ENCODE assay signal across 2 cellular contexts in the genomic region with DNA sequence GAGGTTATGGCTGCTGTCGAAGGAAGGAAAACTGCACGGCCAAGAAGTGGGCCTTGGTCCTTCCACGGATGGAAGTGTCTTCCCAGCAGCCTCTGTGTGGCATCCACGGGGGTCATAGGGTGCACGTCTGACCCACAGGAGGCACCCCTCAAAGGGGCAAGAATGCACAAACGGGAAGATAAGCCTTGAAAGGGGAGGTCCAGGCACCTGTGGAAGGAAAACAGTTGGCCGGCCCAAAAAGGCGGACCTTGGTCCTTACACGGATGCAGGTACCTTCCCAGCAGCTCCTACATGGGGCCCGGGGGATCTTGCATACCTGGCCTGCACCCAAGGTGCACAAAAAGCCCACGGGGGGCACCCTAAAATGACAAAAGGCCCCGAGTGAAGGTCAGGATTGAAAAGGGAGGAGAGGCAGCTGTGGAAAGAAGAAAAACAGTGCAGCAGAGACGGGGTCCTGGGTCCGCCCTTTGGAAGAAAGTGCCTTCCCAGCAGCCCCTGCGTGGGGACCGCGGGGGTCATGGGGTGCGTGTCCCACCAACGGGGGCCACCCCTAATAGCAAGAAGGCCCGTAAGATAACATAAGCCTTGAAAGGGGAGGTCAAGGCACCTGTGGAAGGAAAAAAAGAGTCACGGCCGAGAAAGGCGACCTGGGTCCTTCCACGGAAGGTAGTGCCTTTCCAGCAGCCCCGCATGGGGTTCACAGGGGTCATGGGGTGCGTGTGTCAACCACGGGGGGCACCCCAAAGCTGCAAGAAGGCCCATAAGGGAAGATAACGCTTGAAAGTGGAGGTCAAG.
TF ChIP-seq lines count a peak whose summit lies in the region.

No MANE protein-coding gene starts in this region.

TF ChIP-seq in SK-N-SH, 30 proteins besides CTCF, POLR2A, EP300 and RAD21 (continued from another document):
- TF ChIP-seq REST (IDR thresholded peaks at IDR 0.05; ENCODE audit: low read depth, low read length), result no peak
- no peak for TF ChIP-seq EZH2phosphoT487 (IDR thresholded peaks at IDR 0.05; ENCODE audit: borderline replicate concordance, low read depth)
- TF ChIP-seq USF2 (IDR thresholded peaks at IDR 0.05; ENCODE audit: borderline replicate concordance, low read depth, low read length), result no peak
- TF ChIP-seq GATA2 (CRISPR knock-in tag; IDR thresholded peaks at IDR 0.05), result no peak
- no peak for TF ChIP-seq CHD2 (IDR thresholded peaks at IDR 0.05; ENCODE audit: low read length, partially characterized antibody)
- no peak for TF ChIP-seq ZBTB33 (IDR thresholded peaks at IDR 0.05; ENCODE audit: borderline replicate concordance, low read depth)
- TF ChIP-seq GABPA (IDR thresholded peaks at IDR 0.05; ENCODE audit: low read depth), result no peak
- TF ChIP-seq ELF1 (IDR thresholded peaks at IDR 0.05), result no peak
- no peak for TF ChIP-seq TEAD4 (IDR thresholded peaks at IDR 0.05; ENCODE audit: borderline replicate concordance, insufficient read depth)
- no peak for TF ChIP-seq USF1 (IDR thresholded peaks at IDR 0.05; ENCODE audit: borderline replicate concordance, low read depth)

TF ChIP-seq in HepG2, 621 proteins besides CTCF, POLR2A, EP300 and RAD21 (continued from another document):
- TF ChIP-seq, protein P1, sequence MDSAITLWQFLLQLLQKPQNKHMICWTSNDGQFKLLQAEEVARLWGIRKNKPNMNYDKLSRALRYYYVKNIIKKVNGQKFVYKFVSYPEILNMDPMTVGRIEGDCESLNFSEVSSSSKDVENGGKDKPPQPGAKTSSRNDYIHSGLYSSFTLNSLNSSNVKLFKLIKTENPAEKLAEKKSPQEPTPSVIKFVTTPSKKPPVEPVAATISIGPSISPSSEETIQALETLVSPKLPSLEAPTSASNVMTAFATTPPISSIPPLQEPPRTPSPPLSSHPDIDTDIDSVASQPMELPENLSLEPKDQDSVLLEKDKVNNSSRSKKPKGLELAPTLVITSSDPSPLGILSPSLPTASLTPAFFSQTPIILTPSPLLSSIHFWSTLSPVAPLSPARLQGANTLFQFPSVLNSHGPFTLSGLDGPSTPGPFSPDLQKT (CRISPR knock-in tag; IDR thresholded peaks at IDR 0.05; ENCODE audit: borderline replicate concordance), result no peak
- no peak for TF ChIP-seq TFE3 (CRISPR knock-in tag; IDR thresholded peaks at IDR 0.05)
- TF ChIP-seq ZNF326 (CRISPR knock-in tag; IDR thresholded peaks at IDR 0.05; ENCODE audit: borderline replicate concordance), result no peak
- no peak for TF ChIP-seq CEBPZ (IDR thresholded peaks at IDR 0.05; ENCODE audit: low read length)
- no peak for TF ChIP-seq FOXJ3 (CRISPR knock-in tag; IDR thresholded peaks at IDR 0.05; ENCODE audit: borderline replicate concordance)
- no peak for TF ChIP-seq PAF1 (CRISPR knock-in tag; IDR thresholded peaks at IDR 0.05)
- TF ChIP-seq ZNF878 (CRISPR knock-in tag; IDR thresholded peaks at IDR 0.05), result no peak
- TF ChIP-seq TCF12 (IDR thresholded peaks at IDR 0.05), result no peak
- no peak for TF ChIP-seq TCF12 (CRISPR knock-in tag; IDR thresholded peaks at IDR 0.05)
- TF ChIP-seq ZBTB20 (CRISPR knock-in tag; IDR thresholded peaks at IDR 0.05; ENCODE audit: borderline replicate concordance, low read depth), result no peak
- no peak for TF ChIP-seq MIER2 (CRISPR knock-in tag; IDR thresholded peaks at IDR 0.05)
- no peak for TF ChIP-seq EEA1 (CRISPR knock-in tag; IDR thresholded peaks at IDR 0.05; ENCODE audit: borderline replicate concordance)
- no peak for TF ChIP-seq ZNF570 (CRISPR knock-in tag; IDR thresholded peaks at IDR 0.05; ENCODE audit: borderline replicate concordance)
- no peak for TF ChIP-seq ZNF747 (CRISPR knock-in tag; IDR thresholded peaks at IDR 0.05; ENCODE audit: borderline replicate concordance)
- no peak for TF ChIP-seq MTF1 (CRISPR knock-in tag; IDR thresholded peaks at IDR 0.05)
- TF ChIP-seq MLX (CRISPR knock-in tag; IDR thresholded peaks at IDR 0.05), result no peak
